Comparison of ENCODE assay signal across 1 cellular context in genomic region chr2:75432761-75433361, GRCh38.
TF ChIP-seq lines count a peak whose summit lies in the region.

No MANE protein-coding gene starts in this region.

TF ChIP-seq in GM12878, 131 proteins besides CTCF, POLR2A, EP300 and RAD21 (continued from another document and continues in another):
- TF ChIP-seq MLLT1 (IDR thresholded peaks at IDR 0.05) (peak; percentile 86), HDGF (IDR thresholded peaks at IDR 0.05) (peak; percentile 83), NR2F1 (conservative IDR thresholded peaks at IDR 0.05) (peak; percentile 84), ZBTB40 (IDR thresholded peaks at IDR 0.05; ENCODE audit: borderline replicate concordance) (no peak), FOXK2 (IDR thresholded peaks at IDR 0.05) (no peak), TCF12 (IDR thresholded peaks at IDR 0.05; ENCODE audit: low read depth, low read length) (peak; percentile 80; the same call in 1 of the 2 replicates), ZNF207 (IDR thresholded peaks at IDR 0.05; ENCODE audit: borderline replicate concordance) (peak; percentile 72; the same call in 1 of the 2 replicates), RBBP5 (conservative IDR thresholded peaks at IDR 0.05) (no peak), FOS (IDR thresholded peaks at IDR 0.05; ENCODE audit: borderline replicate concordance, extremely low read depth, insufficient read length) (no peak), ZNF24 (IDR thresholded peaks at IDR 0.05) (0 out of 2 replicates have a peak, but pooled peaks have one; percentile 17), TARDBP (IDR thresholded peaks at IDR 0.05; ENCODE audit: borderline replicate concordance) (no peak), ESRRA (IDR thresholded peaks at IDR 0.05; ENCODE audit: low read length) (no peak), ZZZ3 (IDR thresholded peaks at IDR 0.05; ENCODE audit: control insufficient read depth, insufficient read length, low read depth) (no peak), IRF3 (IDR thresholded peaks at IDR 0.05) (no peak), SUZ12 (IDR thresholded peaks at IDR 0.05; ENCODE audit: unreplicated experiment) (no peak), MTA3 (IDR thresholded peaks at IDR 0.05; ENCODE audit: borderline replicate concordance, low read length) (no peak), KAT2A (conservative IDR thresholded peaks at IDR 0.05; ENCODE audit: control insufficient read depth, low read depth, low read length) (no peak), SRF (IDR thresholded peaks at IDR 0.05; ENCODE audit: low read depth in 2 of 2, low read length in 2 of 2) (0 out of 4 replicates have a peak, but pooled peaks of 1 of the 2 experiments have one; percentile 23), SREBF1 (IDR thresholded peaks at IDR 0.05; ENCODE audit: low read length) (no peak), TBL1XR1 (IDR thresholded peaks at IDR 0.05; ENCODE audit: low read depth, low read length) (0 out of 2 replicates have a peak, but pooled peaks have one; percentile 41), HDAC2 (IDR thresholded peaks at IDR 0.05) (no peak), BCL3 (IDR thresholded peaks at IDR 0.05; ENCODE audit: borderline replicate concordance, insufficient read depth, low read depth, low read length, poor library complexity, severe bottlenecking) (peak; percentile 99), MEF2B (IDR thresholded peaks at IDR 0.05; ENCODE audit: partially characterized antibody, poor library complexity, severe bottlenecking) (peak; percentile 95), CREM (IDR thresholded peaks at IDR 0.05; ENCODE audit: low read depth) (peak; percentile 73), MXI1 (IDR thresholded peaks at IDR 0.05; ENCODE audit: low read depth, low read length) (no peak), IKZF2 (IDR thresholded peaks at IDR 0.05) (peak; percentile 98), ZNF622 (IDR thresholded peaks at IDR 0.05) (no peak), CBFB (IDR thresholded peaks at IDR 0.05; ENCODE audit: low read depth) (peak; percentile 96), EED (IDR thresholded peaks at IDR 0.05; ENCODE audit: low read depth) (peak; percentile 99), EGR1 (IDR thresholded peaks at IDR 0.05; ENCODE audit: borderline replicate concordance in 1 of 2, low read depth in 2 of 2, low read length in 2 of 2) (peak in 1 of 2 experiments; percentile 30; a peak in 1 of 3 replicates), WRNIP1 (IDR thresholded peaks at IDR 0.05; ENCODE audit: borderline replicate concordance, low read depth, low read length) (no peak), CHD2 (IDR thresholded peaks at IDR 0.05; ENCODE audit: borderline replicate concordance, low read depth, low read length) (peak; percentile 76), FOXM1 (IDR thresholded peaks at IDR 0.05; ENCODE audit: low read depth, low read length) (peak; percentile 69; the same call in 1 of the 2 replicates), PAX5 (IDR thresholded peaks at IDR 0.05; ENCODE audit: borderline replicate concordance, low read depth, low read length) (peak; percentile 75), ASH2L (IDR thresholded peaks at IDR 0.05; ENCODE audit: borderline replicate concordance, low read depth) (no peak), BCL11A (IDR thresholded peaks at IDR 0.05; ENCODE audit: low read depth, low read length) (peak; percentile 74), RCOR1 (conservative IDR thresholded peaks at IDR 0.05; ENCODE audit: low read depth, low read length) (no peak), SMARCA5 (IDR thresholded peaks at IDR 0.05) (no peak), YBX1 (IDR thresholded peaks at IDR 0.05) (no peak), SMAD5 (IDR thresholded peaks at IDR 0.05; ENCODE audit: low read depth) (peak; percentile 61; the same call in 1 of the 2 replicates), E4F1 (IDR thresholded peaks at IDR 0.05; ENCODE audit: borderline replicate concordance, partially characterized antibody) (no peak), HDAC6 (IDR thresholded peaks at IDR 0.05; ENCODE audit: unreplicated experiment) (no peak), PBX3 (IDR thresholded peaks at IDR 0.05; ENCODE audit: insufficient replicate concordance, low read depth, low read length) (no peak), RB1 (IDR thresholded peaks at IDR 0.05; ENCODE audit: borderline replicate concordance) (0 out of 2 replicates have a peak, but pooled peaks have one; percentile 50), ZSCAN29 (IDR thresholded peaks at IDR 0.05) (no peak), MAX (IDR thresholded peaks at IDR 0.05; ENCODE audit: low read depth, low read length) (no peak), ZNF217 (IDR thresholded peaks at IDR 0.05) (no peak), SIX5 (IDR thresholded peaks at IDR 0.05; ENCODE audit: low read depth, low read length, severe bottlenecking) (no peak), HCFC1 (IDR thresholded peaks at IDR 0.05; ENCODE audit: low read length) (no peak), PAX8 (IDR thresholded peaks at IDR 0.05) (no peak), ATF2 (IDR thresholded peaks at IDR 0.05; ENCODE audit: low read length) (peak; percentile 98), REST (IDR thresholded peaks at IDR 0.05; ENCODE audit: low read depth, low read length) (no peak), NR2C2 (IDR thresholded peaks at IDR 0.05; ENCODE audit: borderline replicate concordance, control insufficient read depth, insufficient read length, low read depth) (no peak), MYC (IDR thresholded peaks at IDR 0.05; ENCODE audit: insufficient read depth, insufficient read length, insufficient replicate concordance, low read length, severe bottlenecking) (no peak)
